8 cellular contexts compared by ENCODE assay signal in the genomic region with DNA sequence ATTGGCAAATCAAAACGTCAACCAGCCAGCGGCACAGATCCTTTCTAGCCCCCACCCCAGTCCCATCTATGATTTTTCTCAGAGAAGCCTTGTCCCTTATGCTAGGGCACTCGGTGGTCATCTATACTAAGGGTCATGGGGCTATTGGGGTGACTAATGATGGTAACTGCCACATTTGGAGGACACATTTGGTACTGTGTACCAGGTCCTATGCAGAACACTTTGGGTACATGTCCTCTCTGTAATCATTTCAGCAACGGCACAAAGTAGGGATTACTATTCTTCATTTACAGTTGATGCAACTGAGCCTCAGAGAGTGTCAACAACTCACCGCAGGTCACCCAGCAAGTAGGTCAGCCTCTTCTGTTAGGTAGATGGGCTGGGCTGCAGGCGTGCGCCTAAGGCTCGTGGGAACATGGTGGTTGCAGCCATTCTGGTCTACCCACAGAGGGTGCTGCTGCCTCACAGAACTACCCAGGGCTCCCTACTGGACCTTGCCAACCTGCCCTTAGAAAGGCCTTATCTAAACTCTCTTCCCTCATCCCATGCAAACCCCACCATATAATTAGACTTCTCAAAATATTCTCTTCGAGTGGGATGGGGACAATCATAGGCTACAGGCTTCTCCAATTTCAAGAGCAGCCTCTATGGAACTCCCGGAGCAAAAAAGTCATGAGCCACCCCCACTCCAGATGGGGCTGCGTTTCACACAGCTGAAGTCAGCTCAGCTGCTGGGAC. TPM values are rescaled to one million over a fixed set of nuclear protein-coding genes. Genes with fewer than 3 reads are reported as not detected.
DNase-seq lines count a peak whose midpoint lies in the region; ATAC-seq and TF ChIP-seq lines count a peak whose summit lies in the region.

No MANE protein-coding gene starts in this region.

- H3K4me3 ChIP-seq in BE2C (ENCODE audit: low read depth, low read length), result no peak overlapping the region
- no peak overlapping the region for H3K4me3 ChIP-seq in NB4 (ENCODE audit: low read depth, low read length)

- H3K27ac Mint-ChIP-seq in stimulated activated memory B cell treated with anti-CD40 and anti-IgM and Interleukin-4, amounts not matched to agents 10 μg/mL and 1 μg/mL and 100 μg/mL, for 72 hours, result peak overlapping the region; percentile 62

- ATAC-seq in SK-N-SH treated with all-trans-retinoic acid at 6 μM for 48 hours (peak; percentile 97), GM21717 (IDR thresholded peaks at IDR 0.05; ENCODE audit: unreplicated experiment) (no peak)
- ATAC-seq in stimulated activated memory B cell treated with anti-CD40 and anti-IgM and Interleukin-4, amounts not matched to agents 10 μg/mL and 1 μg/mL and 100 μg/mL, for 72 hours, result peak; percentile 95

- peak; percentile 70 for TF ChIP-seq CTCF in BE2C (IDR thresholded peaks at IDR 0.05; ENCODE audit: low read depth, low read length)
- TF ChIP-seq CTCF in GM13977 (IDR thresholded peaks at IDR 0.05; ENCODE audit: extremely low read depth, insufficient read depth, missing control alignments), result peak; percentile 84
- TF ChIP-seq CTCF in NB4 (IDR thresholded peaks at IDR 0.05; ENCODE audit: low read depth, low read length), result peak; percentile 89

- H3K4me3 Mint-ChIP-seq in stimulated activated memory B cell treated with anti-CD40 and anti-IgM and Interleukin-4, amounts not matched to agents 10 μg/mL and 1 μg/mL and 100 μg/mL, for 72 hours, result peak overlapping the region; percentile 7

- H3K9me3 ChIP-seq in BE2C, result no peaks in the 10 kb centered on the region

- no peak for TF ChIP-seq POLR2A in NB4 (IDR thresholded peaks at IDR 0.05; ENCODE audit: extremely low read depth, insufficient read length)

- no peaks in the 10 kb centered on the region for H3K36me3 Mint-ChIP-seq in stimulated activated memory B cell treated with anti-CD40 and anti-IgM and Interleukin-4, amounts not matched to agents 10 μg/mL and 1 μg/mL and 100 μg/mL, for 72 hours

- peaks cover 10% of the 10 kb centered on the region for H3K27me3 Mint-ChIP-seq in stimulated activated memory B cell treated with anti-CD40 and anti-IgM and Interleukin-4, amounts not matched to agents 10 μg/mL and 1 μg/mL and 100 μg/mL, for 72 hours

- peak; percentile 56 for DNase-seq in BE2C
- peak; percentile 56 for DNase-seq in GM13977 (ENCODE audit: low spot score)
- DNase-seq in NB4 (ENCODE audit: low read depth), result peak; percentile 90
- DNase-seq in cerebellum (ENCODE audit: low spot score), result peak; percentile 85
- peak; percentile 85 for DNase-seq in left kidney (ENCODE audit: low read depth, low spot score)

- no peaks in the 10 kb centered on the region for H3K4me1 ChIP-seq in BE2C

- no peaks in the 10 kb centered on the region for H3K27me3 ChIP-seq in BE2C

- H3K4me1 Mint-ChIP-seq in stimulated activated memory B cell treated with anti-CD40 and anti-IgM and Interleukin-4, amounts not matched to agents 10 μg/mL and 1 μg/mL and 100 μg/mL, for 72 hours, result peaks cover 14% of the 10 kb centered on the region

- no peaks in the 10 kb centered on the region for H3K36me3 ChIP-seq in BE2C

- in situ Hi-C loops in GM13977 (cut with MboI; ENCODE audit: low pct_unique_long_range_greater_than_20kb, low sequenced_read_pairs, unreplicated experiment), result no loop called here

- H3K9me3 Mint-ChIP-seq in stimulated activated memory B cell treated with anti-CD40 and anti-IgM and Interleukin-4, amounts not matched to agents 10 μg/mL and 1 μg/mL and 100 μg/mL, for 72 hours, result no peaks in the 10 kb centered on the region

TF ChIP-seq in SK-N-SH treated with all-trans-retinoic acid at 6 μM for 48 hours, 23 proteins besides CTCF, POLR2A, EP300 and RAD21:
- no peak for TF ChIP-seq ZNF70 (CRISPR knock-in tag; IDR thresholded peaks at IDR 0.05)
- TF ChIP-seq, protein P1, sequence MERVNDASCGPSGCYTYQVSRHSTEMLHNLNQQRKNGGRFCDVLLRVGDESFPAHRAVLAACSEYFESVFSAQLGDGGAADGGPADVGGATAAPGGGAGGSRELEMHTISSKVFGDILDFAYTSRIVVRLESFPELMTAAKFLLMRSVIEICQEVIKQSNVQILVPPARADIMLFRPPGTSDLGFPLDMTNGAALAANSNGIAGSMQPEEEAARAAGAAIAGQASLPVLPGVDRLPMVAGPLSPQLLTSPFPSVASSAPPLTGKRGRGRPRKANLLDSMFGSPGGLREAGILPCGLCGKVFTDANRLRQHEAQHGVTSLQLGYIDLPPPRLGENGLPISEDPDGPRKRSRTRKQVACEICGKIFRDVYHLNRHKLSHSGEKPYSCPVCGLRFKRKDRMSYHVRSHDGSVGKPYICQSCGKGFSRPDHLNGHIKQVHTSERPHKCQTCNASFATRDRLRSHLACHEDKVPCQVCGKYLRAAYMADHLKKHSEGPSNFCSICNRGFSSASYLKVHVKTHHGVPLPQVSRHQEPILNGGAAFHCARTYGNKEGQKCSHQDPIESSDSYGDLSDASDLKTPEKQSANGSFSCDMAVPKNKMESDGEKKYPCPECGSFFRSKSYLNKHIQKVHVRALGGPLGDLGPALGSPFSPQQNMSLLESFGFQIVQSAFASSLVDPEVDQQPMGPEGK (CRISPR knock-in tag; IDR thresholded peaks at IDR 0.05; ENCODE audit: borderline replicate concordance), result no peak
- TF ChIP-seq, protein P2, sequence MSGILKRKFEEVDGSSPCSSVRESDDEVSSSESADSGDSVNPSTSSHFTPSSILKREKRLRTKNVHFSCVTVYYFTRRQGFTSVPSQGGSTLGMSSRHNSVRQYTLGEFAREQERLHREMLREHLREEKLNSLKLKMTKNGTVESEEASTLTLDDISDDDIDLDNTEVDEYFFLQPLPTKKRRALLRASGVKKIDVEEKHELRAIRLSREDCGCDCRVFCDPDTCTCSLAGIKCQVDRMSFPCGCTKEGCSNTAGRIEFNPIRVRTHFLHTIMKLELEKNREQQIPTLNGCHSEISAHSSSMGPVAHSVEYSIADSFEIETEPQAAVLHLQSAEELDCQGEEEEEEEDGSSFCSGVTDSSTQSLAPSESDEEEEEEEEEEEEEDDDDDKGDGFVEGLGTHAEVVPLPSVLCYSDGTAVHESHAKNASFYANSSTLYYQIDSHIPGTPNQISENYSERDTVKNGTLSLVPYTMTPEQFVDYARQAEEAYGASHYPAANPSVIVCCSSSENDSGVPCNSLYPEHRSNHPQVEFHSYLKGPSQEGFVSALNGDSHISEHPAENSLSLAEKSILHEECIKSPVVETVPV (CRISPR knock-in tag; IDR thresholded peaks at IDR 0.05), result no peak
- no peak for TF ChIP-seq TOX (CRISPR knock-in tag; IDR thresholded peaks at IDR 0.05; ENCODE audit: borderline replicate concordance)

RNA-seq across cellular contexts. Expression of a gene that starts 5.7 kb away (rescaled TPM):
- polyA plus RNA-seq in BE2C (2012; ENCODE audit: insufficient read depth, insufficient read length, low read depth), result 127 TPM
- total RNA-seq in cerebellum, result 57.2 TPM

RNA-seq across cellular contexts. Expression of a gene that starts 47.8 kb away (rescaled TPM):
- polyA plus RNA-seq in BE2C (2012; ENCODE audit: insufficient read depth, insufficient read length, low read depth), result 58.5 TPM
- total RNA-seq in cerebellum, result 66.2 TPM

RNA-seq across cellular contexts. Expression of a gene that starts 59.7 kb away (rescaled TPM):
- not detected for polyA plus RNA-seq in BE2C (2012; ENCODE audit: insufficient read depth, insufficient read length, low read depth)
- 2.1 TPM for total RNA-seq in cerebellum
